ENCODE assay signal across 1 cellular context in the genomic region with DNA sequence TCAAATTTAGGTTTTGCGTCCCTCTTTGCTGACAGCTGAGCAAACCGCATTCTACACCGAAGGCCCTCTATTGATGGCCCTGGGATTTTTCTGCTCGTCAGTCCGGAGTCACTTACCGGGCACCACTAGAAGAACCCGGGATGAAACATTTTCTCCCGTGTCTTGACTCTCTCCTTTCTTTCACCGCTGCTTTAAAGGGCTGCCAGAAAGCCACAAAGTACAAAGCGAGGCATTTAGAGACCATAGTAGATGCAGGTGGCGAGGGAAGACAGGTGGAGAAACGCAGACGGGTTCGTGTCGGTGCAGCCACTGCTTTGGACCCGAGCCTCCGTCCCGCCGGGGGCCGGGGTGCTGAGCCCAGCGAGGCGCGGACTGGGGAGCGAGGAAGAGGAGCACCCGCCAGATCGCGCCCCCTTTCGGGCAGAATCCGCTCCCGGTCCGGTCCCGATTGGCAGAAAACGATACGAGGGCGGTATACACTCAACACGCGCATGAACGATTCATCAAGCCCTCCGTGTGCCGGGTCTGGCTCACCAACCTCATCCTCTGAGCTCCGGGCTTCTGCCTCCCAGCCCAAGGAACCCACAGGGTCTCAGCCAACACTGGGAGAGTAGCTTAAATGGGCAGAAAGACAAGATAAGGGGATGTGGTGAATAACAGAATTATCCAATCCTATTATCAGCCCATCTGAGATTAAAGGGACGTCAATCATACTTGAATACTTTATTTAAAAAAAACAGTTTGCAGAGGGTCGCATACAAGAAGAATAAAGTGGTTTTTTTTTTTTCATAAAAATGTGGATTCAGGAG.
TF ChIP-seq lines count a peak whose summit lies in the region.

No MANE protein-coding gene starts in this region.

TF ChIP-seq in HEK293, 187 proteins besides CTCF, POLR2A, EP300 and RAD21 (continued from another document):
- TF ChIP-seq, protein P1, sequence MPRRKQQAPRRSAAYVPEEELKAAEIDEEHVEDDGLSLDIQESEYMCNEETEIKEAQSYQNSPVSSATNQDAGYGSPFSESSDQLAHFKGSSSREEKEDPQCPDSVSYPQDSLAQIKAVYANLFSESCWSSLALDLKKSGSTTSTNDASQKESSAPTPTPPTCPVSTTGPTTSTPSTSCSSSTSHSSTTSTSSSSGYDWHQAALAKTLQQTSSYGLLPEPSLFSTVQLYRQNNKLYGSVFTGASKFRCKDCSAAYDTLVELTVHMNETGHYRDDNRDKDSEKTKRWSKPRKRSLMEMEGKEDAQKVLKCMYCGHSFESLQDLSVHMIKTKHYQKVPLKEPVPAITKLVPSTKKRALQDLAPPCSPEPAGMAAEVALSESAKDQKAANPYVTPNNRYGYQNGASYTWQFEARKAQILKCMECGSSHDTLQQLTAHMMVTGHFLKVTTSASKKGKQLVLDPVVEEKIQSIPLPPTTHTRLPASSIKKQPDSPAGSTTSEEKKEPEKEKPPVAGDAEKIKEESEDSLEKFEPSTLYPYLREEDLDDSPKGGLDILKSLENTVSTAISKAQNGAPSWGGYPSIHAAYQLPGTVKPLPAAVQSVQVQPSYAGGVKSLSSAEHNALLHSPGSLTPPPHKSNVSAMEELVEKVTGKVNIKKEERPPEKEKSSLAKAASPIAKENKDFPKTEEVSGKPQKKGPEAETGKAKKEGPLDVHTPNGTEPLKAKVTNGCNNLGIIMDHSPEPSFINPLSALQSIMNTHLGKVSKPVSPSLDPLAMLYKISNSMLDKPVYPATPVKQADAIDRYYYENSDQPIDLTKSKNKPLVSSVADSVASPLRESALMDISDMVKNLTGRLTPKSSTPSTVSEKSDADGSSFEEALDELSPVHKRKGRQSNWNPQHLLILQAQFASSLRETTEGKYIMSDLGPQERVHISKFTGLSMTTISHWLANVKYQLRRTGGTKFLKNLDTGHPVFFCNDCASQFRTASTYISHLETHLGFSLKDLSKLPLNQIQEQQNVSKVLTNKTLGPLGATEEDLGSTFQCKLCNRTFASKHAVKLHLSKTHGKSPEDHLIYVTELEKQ (tag by site-specific recombination; IDR thresholded peaks at IDR 0.05; ENCODE audit: borderline replicate concordance), result no peak
- TF ChIP-seq ZNF133 (tag by site-specific recombination; IDR thresholded peaks at IDR 0.05) (no peak), ZNF19 (tag by site-specific recombination; IDR thresholded peaks at IDR 0.05; ENCODE audit: low read depth) (no peak)
